1 cellular context compared by ENCODE assay signal in the genomic region with DNA sequence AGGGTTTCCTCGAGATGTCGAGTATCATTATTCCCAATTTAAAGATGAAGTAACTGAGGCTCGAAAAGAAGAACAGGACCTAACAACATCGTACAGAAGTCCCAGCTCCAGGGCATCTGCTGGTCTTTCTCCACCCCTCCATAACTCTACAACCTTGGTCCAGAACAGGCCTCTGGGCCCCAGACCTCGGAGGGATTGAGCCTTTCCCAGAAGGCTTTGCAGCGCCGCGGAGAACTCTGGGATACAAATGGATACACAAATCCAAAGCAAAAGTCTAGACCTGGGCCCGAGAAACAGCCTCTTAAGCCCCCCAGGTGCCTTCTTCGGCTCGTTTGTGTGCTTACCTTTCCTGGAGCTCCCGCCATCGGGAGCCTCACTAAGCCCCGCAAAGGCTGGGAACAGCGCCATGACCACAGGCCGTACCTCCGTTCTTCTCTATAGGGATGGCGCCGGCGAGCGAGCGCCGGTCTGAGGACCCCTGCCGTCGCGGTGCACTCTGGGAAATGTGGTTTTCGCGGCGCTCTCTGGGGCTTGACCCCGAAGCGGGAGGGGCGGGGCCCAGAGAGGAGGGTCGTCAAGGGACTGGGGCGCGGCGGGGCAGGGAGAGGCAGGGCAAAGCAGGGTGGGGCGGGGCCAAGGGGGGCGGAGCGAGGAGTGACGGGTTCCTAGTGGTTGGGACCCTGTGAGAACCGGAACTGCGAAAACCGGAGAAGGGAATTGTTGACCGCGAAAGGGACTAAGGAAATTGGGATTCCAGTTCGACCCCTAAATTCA.
A peak's percentile ranks its signal among the peaks of the same experiment; 100 is the strongest.
TF ChIP-seq lines count a peak whose summit lies in the region.

NRDE2 (minus strand) TSS at position 445 of the 774 bp plus-strand sequence; CDS start at position 408, 37 bp downstream.

TF ChIP-seq in HepG2, 621 proteins besides CTCF, POLR2A, EP300 and RAD21 (continued from another document and continues in another):
- TF ChIP-seq THAP9 (CRISPR knock-in tag; IDR thresholded peaks at IDR 0.05; ENCODE audit: borderline replicate concordance), result peak; percentile 96
- TF ChIP-seq TFE3 (CRISPR knock-in tag; IDR thresholded peaks at IDR 0.05), result peak; percentile 35
- TF ChIP-seq, protein P1, sequence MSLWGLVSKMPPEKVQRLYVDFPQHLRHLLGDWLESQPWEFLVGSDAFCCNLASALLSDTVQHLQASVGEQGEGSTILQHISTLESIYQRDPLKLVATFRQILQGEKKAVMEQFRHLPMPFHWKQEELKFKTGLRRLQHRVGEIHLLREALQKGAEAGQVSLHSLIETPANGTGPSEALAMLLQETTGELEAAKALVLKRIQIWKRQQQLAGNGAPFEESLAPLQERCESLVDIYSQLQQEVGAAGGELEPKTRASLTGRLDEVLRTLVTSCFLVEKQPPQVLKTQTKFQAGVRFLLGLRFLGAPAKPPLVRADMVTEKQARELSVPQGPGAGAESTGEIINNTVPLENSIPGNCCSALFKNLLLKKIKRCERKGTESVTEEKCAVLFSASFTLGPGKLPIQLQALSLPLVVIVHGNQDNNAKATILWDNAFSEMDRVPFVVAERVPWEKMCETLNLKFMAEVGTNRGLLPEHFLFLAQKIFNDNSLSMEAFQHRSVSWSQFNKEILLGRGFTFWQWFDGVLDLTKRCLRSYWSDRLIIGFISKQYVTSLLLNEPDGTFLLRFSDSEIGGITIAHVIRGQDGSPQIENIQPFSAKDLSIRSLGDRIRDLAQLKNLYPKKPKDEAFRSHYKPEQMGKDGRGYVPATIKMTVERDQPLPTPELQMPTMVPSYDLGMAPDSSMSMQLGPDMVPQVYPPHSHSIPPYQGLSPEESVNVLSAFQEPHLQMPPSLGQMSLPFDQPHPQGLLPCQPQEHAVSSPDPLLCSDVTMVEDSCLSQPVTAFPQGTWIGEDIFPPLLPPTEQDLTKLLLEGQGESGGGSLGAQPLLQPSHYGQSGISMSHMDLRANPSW (CRISPR knock-in tag; IDR thresholded peaks at IDR 0.05; ENCODE audit: borderline replicate concordance), result peak; percentile 54; the same call in 1 of the 2 replicates
- TF ChIP-seq ZBTB39 (CRISPR knock-in tag; IDR thresholded peaks at IDR 0.05), result no peak
- TF ChIP-seq, protein P2, sequence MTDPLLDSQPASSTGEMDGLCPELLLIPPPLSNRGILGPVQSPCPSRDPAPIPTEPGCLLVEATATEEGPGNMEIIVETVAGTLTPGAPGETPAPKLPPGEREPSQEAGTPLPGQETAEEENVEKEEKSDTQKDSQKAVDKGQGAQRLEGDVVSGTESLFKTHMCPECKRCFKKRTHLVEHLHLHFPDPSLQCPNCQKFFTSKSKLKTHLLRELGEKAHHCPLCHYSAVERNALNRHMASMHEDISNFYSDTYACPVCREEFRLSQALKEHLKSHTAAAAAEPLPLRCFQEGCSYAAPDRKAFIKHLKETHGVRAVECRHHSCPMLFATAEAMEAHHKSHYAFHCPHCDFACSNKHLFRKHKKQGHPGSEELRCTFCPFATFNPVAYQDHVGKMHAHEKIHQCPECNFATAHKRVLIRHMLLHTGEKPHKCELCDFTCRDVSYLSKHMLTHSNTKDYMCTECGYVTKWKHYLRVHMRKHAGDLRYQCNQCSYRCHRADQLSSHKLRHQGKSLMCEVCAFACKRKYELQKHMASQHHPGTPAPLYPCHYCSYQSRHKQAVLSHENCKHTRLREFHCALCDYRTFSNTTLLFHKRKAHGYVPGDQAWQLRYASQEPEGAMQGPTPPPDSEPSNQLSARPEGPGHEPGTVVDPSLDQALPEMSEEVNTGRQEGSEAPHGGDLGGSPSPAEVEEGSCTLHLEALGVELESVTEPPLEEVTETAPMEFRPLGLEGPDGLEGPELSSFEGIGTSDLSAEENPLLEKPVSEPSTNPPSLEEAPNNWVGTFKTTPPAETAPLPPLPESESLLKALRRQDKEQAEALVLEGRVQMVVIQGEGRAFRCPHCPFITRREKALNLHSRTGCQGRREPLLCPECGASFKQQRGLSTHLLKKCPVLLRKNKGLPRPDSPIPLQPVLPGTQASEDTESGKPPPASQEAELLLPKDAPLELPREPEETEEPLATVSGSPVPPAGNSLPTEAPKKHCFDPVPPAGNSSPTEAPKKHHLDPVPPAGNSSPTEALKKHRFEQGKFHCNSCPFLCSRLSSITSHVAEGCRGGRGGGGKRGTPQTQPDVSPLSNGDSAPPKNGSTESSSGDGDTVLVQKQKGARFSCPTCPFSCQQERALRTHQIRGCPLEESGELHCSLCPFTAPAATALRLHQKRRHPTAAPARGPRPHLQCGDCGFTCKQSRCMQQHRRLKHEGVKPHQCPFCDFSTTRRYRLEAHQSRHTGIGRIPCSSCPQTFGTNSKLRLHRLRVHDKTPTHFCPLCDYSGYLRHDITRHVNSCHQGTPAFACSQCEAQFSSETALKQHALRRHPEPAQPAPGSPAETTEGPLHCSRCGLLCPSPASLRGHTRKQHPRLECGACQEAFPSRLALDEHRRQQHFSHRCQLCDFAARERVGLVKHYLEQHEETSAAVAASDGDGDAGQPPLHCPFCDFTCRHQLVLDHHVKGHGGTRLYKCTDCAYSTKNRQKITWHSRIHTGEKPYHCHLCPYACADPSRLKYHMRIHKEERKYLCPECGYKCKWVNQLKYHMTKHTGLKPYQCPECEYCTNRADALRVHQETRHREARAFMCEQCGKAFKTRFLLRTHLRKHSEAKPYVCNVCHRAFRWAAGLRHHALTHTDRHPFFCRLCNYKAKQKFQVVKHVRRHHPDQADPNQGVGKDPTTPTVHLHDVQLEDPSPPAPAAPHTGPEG (CRISPR knock-in tag; IDR thresholded peaks at IDR 0.05), result no peak
- no peak for TF ChIP-seq AGO2 (optimal IDR thresholded peaks at IDR 0.05; ENCODE audit: low read depth, low read length)
- no peak for TF ChIP-seq ARNT2 (CRISPR knock-in tag; IDR thresholded peaks at IDR 0.05; ENCODE audit: low read depth)
- peak; percentile 73 for TF ChIP-seq RXRA (CRISPR knock-in tag; IDR thresholded peaks at IDR 0.05)
- TF ChIP-seq MTERF4 (CRISPR knock-in tag; IDR thresholded peaks at IDR 0.05), result no peak
- TF ChIP-seq EEA1 (CRISPR knock-in tag; IDR thresholded peaks at IDR 0.05; ENCODE audit: borderline replicate concordance), result no peak
- no peak for TF ChIP-seq PCBP2 (optimal IDR thresholded peaks at IDR 0.05; ENCODE audit: low read depth, low read length, poor library complexity, severe bottlenecking)
- TF ChIP-seq YEATS2 (CRISPR knock-in tag; IDR thresholded peaks at IDR 0.05; ENCODE audit: borderline replicate concordance), result peak; percentile 96
- TF ChIP-seq ZFP90 (CRISPR knock-in tag; IDR thresholded peaks at IDR 0.05; ENCODE audit: borderline replicate concordance), result no peak
- no peak for TF ChIP-seq ZNF737 (CRISPR knock-in tag; IDR thresholded peaks at IDR 0.05; ENCODE audit: borderline replicate concordance)
- no peak for TF ChIP-seq MAFG (CRISPR knock-in tag; IDR thresholded peaks at IDR 0.05)
- peak; percentile 96 for TF ChIP-seq THAP11 (CRISPR knock-in tag; IDR thresholded peaks at IDR 0.05)
- peak; percentile 78 for TF ChIP-seq GMEB1 (CRISPR knock-in tag; IDR thresholded peaks at IDR 0.05; ENCODE audit: borderline replicate concordance)
- TF ChIP-seq FLYWCH1 (CRISPR knock-in tag; IDR thresholded peaks at IDR 0.05), result no peak
- TF ChIP-seq ZNF557 (CRISPR knock-in tag; IDR thresholded peaks at IDR 0.05), result no peak
- TF ChIP-seq ARID3A (IDR thresholded peaks at IDR 0.05; ENCODE audit: low read depth, low read length), result no peak
- TF ChIP-seq POLR2AphosphoS2 (IDR thresholded peaks at IDR 0.05; ENCODE audit: low read depth, low read length), result no peak
- no peak for TF ChIP-seq ZNF333 (CRISPR knock-in tag; IDR thresholded peaks at IDR 0.05; ENCODE audit: borderline replicate concordance)
- TF ChIP-seq ZNF781 (CRISPR knock-in tag; IDR thresholded peaks at IDR 0.05; ENCODE audit: borderline replicate concordance, not compliant biosample characterization), result no peak
- TF ChIP-seq ERF (CRISPR knock-in tag; IDR thresholded peaks at IDR 0.05), result peak; percentile 4
- TF ChIP-seq, protein P3, sequence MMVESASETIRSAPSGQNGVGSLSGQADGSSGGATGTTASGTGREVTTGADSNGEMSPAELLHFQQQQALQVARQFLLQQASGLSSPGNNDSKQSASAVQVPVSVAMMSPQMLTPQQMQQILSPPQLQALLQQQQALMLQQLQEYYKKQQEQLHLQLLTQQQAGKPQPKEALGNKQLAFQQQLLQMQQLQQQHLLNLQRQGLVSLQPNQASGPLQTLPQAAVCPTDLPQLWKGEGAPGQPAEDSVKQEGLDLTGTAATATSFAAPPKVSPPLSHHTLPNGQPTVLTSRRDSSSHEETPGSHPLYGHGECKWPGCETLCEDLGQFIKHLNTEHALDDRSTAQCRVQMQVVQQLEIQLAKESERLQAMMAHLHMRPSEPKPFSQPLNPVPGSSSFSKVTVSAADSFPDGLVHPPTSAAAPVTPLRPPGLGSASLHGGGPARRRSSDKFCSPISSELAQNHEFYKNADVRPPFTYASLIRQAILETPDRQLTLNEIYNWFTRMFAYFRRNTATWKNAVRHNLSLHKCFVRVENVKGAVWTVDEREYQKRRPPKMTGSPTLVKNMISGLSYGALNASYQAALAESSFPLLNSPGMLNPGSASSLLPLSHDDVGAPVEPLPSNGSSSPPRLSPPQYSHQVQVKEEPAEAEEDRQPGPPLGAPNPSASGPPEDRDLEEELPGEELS (CRISPR knock-in tag; IDR thresholded peaks at IDR 0.05), result no peak
- TF ChIP-seq PPARG (CRISPR knock-in tag; conservative IDR thresholded peaks at IDR 0.05), result no peak
- peak; percentile 93 for TF ChIP-seq KDM5A (IDR thresholded peaks at IDR 0.05; ENCODE audit: borderline replicate concordance, low read length)
- peak; percentile 85 for TF ChIP-seq RBFOX2 (IDR thresholded peaks at IDR 0.05; ENCODE audit: low read depth, low read length)
